ENCODE assay signal across 35 cellular contexts in the genomic region with DNA sequence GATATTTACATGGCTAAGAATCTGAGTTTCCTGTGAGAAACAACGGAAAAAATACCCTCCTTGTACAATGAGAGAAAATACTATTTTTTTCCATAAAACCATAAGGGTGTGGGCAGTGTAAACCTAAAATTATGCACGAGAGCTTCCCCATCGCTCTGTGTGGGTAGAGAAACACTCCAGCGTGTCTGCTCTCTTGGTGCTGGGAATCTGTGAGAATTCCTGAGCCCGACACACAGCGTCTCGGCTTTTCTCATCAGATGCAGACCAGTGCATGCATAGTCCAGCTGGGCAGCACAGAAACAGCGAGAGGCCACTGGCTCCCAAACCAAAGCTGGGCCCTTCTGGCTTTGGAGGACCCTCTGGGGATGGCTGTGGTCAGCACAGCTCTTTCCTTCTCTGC. TPM values are rescaled to one million over a fixed set of nuclear protein-coding genes. Genes with fewer than 3 reads are reported as not detected.
"Had no signal": no experiment of that assay in that cellular context is flagged by ENCODE, and none has a peak within 500 bp of the region (broad histone marks: within the 10 kb centered on the region; RNA-seq: fewer than 3 reads in every experiment).

No MANE protein-coding gene starts in this region.

- H3K27ac Mint-ChIP-seq: activated B cell treated with CpG ODN at 0.5 μM for 24 hours; activated CD4-positive, alpha-beta memory T cell treated with anti-CD3 and anti-CD28 coated beads for 36 hours; activated CD4-positive, alpha-beta T cell treated with anti-CD3 and anti-CD28 coated beads for 36 hours; activated CD4-positive, alpha-beta T cell treated with anti-CD3 and anti-CD28 coated beads, Interleukin-2, amount 10 ng/mL, durations not matched to agents 24 days and 14 days; activated CD8-positive, alpha-beta memory T cell treated with anti-CD3 and anti-CD28 coated beads, Interleukin-2, amount 10 ng/mL, durations not matched to agents 7 days and 5 days; activated CD8-positive, alpha-beta T cell treated with anti-CD3 and anti-CD28 coated beads, Interleukin-2, amount 10 ng/mL, durations not matched to agents 7 days and 5 days; activated naive CD8-positive, alpha-beta T cell; activated T-helper 17 cell treated with anti-CD3 and anti-CD28 coated beads, Interleukin-2, amount 50 U/mL, for 72 hours; T-cell; T-helper 1 cell treated with Interleukin-12 subunit alpha and Interleukin-12 subunit beta and Interleukin-4 antibody, amounts not matched to agents 30 μg/mL and 1 μg/mL, for 36 hours had no signal

- H3K27ac ChIP-seq: body of pancreas, colonic mucosa, epithelial cell of prostate, esophagus squamous epithelium, gastroesophageal sphincter, WERI-Rb-1 had no signal

- H3K36me3 ChIP-seq: colonic mucosa, WERI-Rb-1 had no signal

- H3K36me3 Mint-ChIP-seq: activated CD4-positive, alpha-beta memory T cell treated with anti-CD3 and anti-CD28 coated beads for 36 hours; activated CD8-positive, alpha-beta memory T cell treated with anti-CD3 and anti-CD28 coated beads, Interleukin-2, amount 10 ng/mL, durations not matched to agents 7 days and 5 days; activated naive CD8-positive, alpha-beta T cell; T-cell had no signal

- DNase-seq: activated B cell treated with CpG ODN at 0.5 μM for 24 hours; activated CD4-positive, alpha-beta memory T cell treated with anti-CD3 and anti-CD28 coated beads for 36 hours; activated CD4-positive, alpha-beta T cell treated with anti-CD3 and anti-CD28 coated beads for 36 hours; activated CD4-positive, alpha-beta T cell treated with anti-CD3 and anti-CD28 coated beads, Interleukin-2, amount 10 ng/mL, durations not matched to agents 24 days and 14 days; activated CD8-positive, alpha-beta memory T cell treated with anti-CD3 and anti-CD28 coated beads, Interleukin-2, amount 10 ng/mL, durations not matched to agents 7 days and 5 days; activated CD8-positive, alpha-beta memory T cell treated with anti-CD3 and anti-CD28 coated beads, Interleukin-2, amount 50 U/mL, for 4 hours; activated CD8-positive, alpha-beta T cell treated with anti-CD3 and anti-CD28 coated beads, Interleukin-2, amount 10 ng/mL, durations not matched to agents 7 days and 5 days; activated effector memory CD4-positive, alpha-beta T cell treated with Interleukin-2 at 50 U/mL for 16 hours; activated gamma-delta T cell treated with Interleukin-2 at 50 U/mL for 16 hours; activated naive CD4-positive, alpha-beta T cell treated with anti-CD3 and anti-CD28 coated beads, Interleukin-2, amount 50 U/mL, for 16 hours; activated naive CD4-positive, alpha-beta T cell treated with Interleukin-2 at 50 U/mL for 16 hours; activated T-cell treated with anti-CD3 and anti-CD28 coated beads for 4 hours; activated T-cell treated with anti-CD3 and anti-CD28 coated beads, Interleukin-2, amount 50 U/mL, for 4 hours; amniotic stem cell; body of pancreas; caudate nucleus; colonic mucosa; effector CD8-positive, alpha-beta T cell; esophagus squamous epithelium; foreskin melanocyte; head of caudate nucleus; SW 1271; T-cell; T1000; WERI-Rb-1 had no signal

- ATAC-seq: activated CD4-positive, alpha-beta T cell treated with anti-CD3 and anti-CD28 coated beads for 36 hours; activated CD4-positive, CD25-positive, alpha-beta regulatory T cell treated with anti-CD3 and anti-CD28 coated beads, Interleukin-2, amount 50 U/mL, for 24 hours; activated CD8-positive, alpha-beta memory T cell treated with anti-CD3 and anti-CD28 coated beads, Interleukin-2, amount 10 ng/mL, durations not matched to agents 7 days and 5 days; activated CD8-positive, alpha-beta T cell treated with anti-CD3 and anti-CD28 coated beads, Interleukin-2, amount 10 ng/mL, durations not matched to agents 7 days and 5 days; activated T-cell treated with anti-CD3 and anti-CD28 coated beads, Interleukin-2, amount 50 U/mL, for 4 hours; activated T-helper 17 cell treated with anti-CD3 and anti-CD28 coated beads, Interleukin-2, amount 50 U/mL, for 72 hours; body of pancreas; gastroesophageal sphincter; T-cell had no signal

- H3K4me3 ChIP-seq: body of pancreas, colonic mucosa, esophagus squamous epithelium, gastroesophageal sphincter had no signal

- H3K4me1 Mint-ChIP-seq: activated B cell treated with CpG ODN at 0.5 μM for 24 hours; activated CD4-positive, alpha-beta T cell treated with anti-CD3 and anti-CD28 coated beads for 36 hours; activated CD4-positive, alpha-beta T cell treated with anti-CD3 and anti-CD28 coated beads, Interleukin-2, amount 10 ng/mL, durations not matched to agents 24 days and 14 days; activated CD8-positive, alpha-beta memory T cell treated with anti-CD3 and anti-CD28 coated beads, Interleukin-2, amount 10 ng/mL, durations not matched to agents 7 days and 5 days; activated T-helper 17 cell treated with anti-CD3 and anti-CD28 coated beads, Interleukin-2, amount 50 U/mL, for 72 hours; T-cell had no signal

- H3K4me3 Mint-ChIP-seq: activated B cell treated with CpG ODN at 0.5 μM for 24 hours; activated CD4-positive, alpha-beta memory T cell treated with anti-CD3 and anti-CD28 coated beads for 36 hours; activated CD4-positive, alpha-beta T cell treated with anti-CD3 and anti-CD28 coated beads for 36 hours; activated CD4-positive, alpha-beta T cell treated with anti-CD3 and anti-CD28 coated beads, Interleukin-2, amount 10 ng/mL, durations not matched to agents 24 days and 14 days; activated CD8-positive, alpha-beta memory T cell treated with anti-CD3 and anti-CD28 coated beads, Interleukin-2, amount 10 ng/mL, durations not matched to agents 7 days and 5 days; activated CD8-positive, alpha-beta T cell treated with anti-CD3 and anti-CD28 coated beads, Interleukin-2, amount 10 ng/mL, durations not matched to agents 7 days and 5 days; activated naive CD8-positive, alpha-beta T cell; activated T-cell treated with anti-CD3 and anti-CD28 coated beads, Interleukin-2, amount 50 U/mL, for 4 hours; activated T-helper 17 cell treated with anti-CD3 and anti-CD28 coated beads, Interleukin-2, amount 50 U/mL, for 72 hours; T-cell; T-helper 1 cell treated with Interleukin-12 subunit alpha and Interleukin-12 subunit beta and Interleukin-4 antibody, amounts not matched to agents 30 μg/mL and 1 μg/mL, for 36 hours had no signal

- H3K4me1 ChIP-seq: colonic mucosa, esophagus squamous epithelium, gastroesophageal sphincter had no signal

- H3K27me3 ChIP-seq: body of pancreas, colonic mucosa had no signal

- H3K9me3 ChIP-seq: body of pancreas, colonic mucosa, esophagus squamous epithelium, gastroesophageal sphincter had no signal

- H3K9me3 Mint-ChIP-seq: activated B cell treated with CpG ODN at 0.5 μM for 24 hours; activated CD4-positive, alpha-beta memory T cell treated with anti-CD3 and anti-CD28 coated beads for 36 hours; activated CD4-positive, alpha-beta T cell treated with anti-CD3 and anti-CD28 coated beads, Interleukin-2, amount 10 ng/mL, durations not matched to agents 24 days and 14 days; activated T-cell treated with anti-CD3 and anti-CD28 coated beads, Interleukin-2, amount 50 U/mL, for 4 hours; activated T-helper 17 cell treated with anti-CD3 and anti-CD28 coated beads, Interleukin-2, amount 50 U/mL, for 72 hours; T-cell; T-helper 1 cell treated with Interleukin-12 subunit alpha and Interleukin-12 subunit beta and Interleukin-4 antibody, amounts not matched to agents 30 μg/mL and 1 μg/mL, for 36 hours had no signal

- FAIRE-seq: endometrium, endothelial cell of umbilical vein had no signal

RNA-seq across cellular contexts. Expression of gene PLPP2, which starts 12.0 kb away (rescaled TPM):
- total RNA-seq: activated CD8-positive, alpha-beta memory T cell treated with anti-CD3 and anti-CD28 coated beads for 36 hours; activated CD8-positive, alpha-beta memory T cell treated with anti-CD3 and anti-CD28 coated beads, Interleukin-2, amount 10 ng/mL, durations not matched to agents 7 days and 5 days; activated CD8-positive, alpha-beta T cell treated with anti-CD3 and anti-CD28 coated beads, Interleukin-2, amount 10 ng/mL, durations not matched to agents 7 days and 5 days; T-helper 2 cell treated with Interferon-gamma antibody and Interleukin-4, amounts not matched to agents 100 ng/mL and 5 ng/mL, for 36 hours had no signal
